1 cellular context compared by ENCODE assay signal in genomic region chr4:159151701-159152100, GRCh38.
TF ChIP-seq lines count a peak whose summit lies in the region.

No MANE protein-coding gene starts in this region.

TF ChIP-seq in K562, 482 proteins besides CTCF, POLR2A, EP300 and RAD21 (continued from another document):
- TF ChIP-seq PBX2 (CRISPR knock-in tag; IDR thresholded peaks at IDR 0.05; ENCODE audit: low read depth) (no peak), PBX2 (tag; conservative IDR thresholded peaks at IDR 0.05; ENCODE audit: low read depth) (peak; percentile 55), PKNOX1 (IDR thresholded peaks at IDR 0.05) (peak; percentile 90), LARP7 (IDR thresholded peaks at IDR 0.05) (0 out of 2 replicates have a peak, but pooled peaks have one; percentile 15), ZBTB26 (CRISPR knock-in tag; IDR thresholded peaks at IDR 0.05) (0 out of 2 replicates have a peak, but pooled peaks have one; percentile 61), JUN (IDR thresholded peaks at IDR 0.05; ENCODE audit: borderline replicate concordance, low read depth, low read length) (no peak), JUN (CRISPR knock-in tag; IDR thresholded peaks at IDR 0.05; ENCODE audit: borderline replicate concordance) (no peak)
